In the genomic region with DNA sequence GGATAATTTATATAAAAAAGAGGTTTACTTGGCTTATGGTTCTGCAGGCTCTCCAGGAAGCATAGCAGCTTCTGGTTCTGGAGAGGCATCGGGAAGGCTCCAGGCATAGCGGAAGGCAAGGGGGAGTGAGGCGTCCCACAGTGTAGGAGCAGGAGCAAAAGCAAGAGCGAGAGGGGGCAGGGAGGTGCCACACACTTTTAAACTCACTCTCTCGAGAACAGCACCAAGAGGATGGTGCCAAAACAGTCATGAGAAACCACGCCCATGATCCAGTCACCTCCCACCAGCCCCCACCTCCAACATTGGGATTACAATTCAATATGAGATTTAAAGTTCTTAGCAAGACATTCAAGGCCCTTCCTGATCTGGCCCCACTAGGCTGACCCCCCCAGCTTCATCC, we compare ENCODE assay signal across 1 cellular context.
TF ChIP-seq lines count a peak whose summit lies in the region.

No MANE protein-coding gene starts in this region.

TF ChIP-seq in HCT116, 20 proteins besides CTCF, POLR2A, EP300 and RAD21:
- TF ChIP-seq YY1 (IDR thresholded peaks at IDR 0.05; ENCODE audit: extremely low read depth, insufficient replicate concordance, low read depth, low read length), result no peak
- TF ChIP-seq EZH2phosphoT487 (IDR thresholded peaks at IDR 0.05; ENCODE audit: borderline replicate concordance), result no peak
- TF ChIP-seq CEBPB (IDR thresholded peaks at IDR 0.05; ENCODE audit: low read depth), result no peak
- no peak for TF ChIP-seq ZFX (IDR thresholded peaks at IDR 0.05)
- no peak for TF ChIP-seq REST (IDR thresholded peaks at IDR 0.05; ENCODE audit: low read depth)
- TF ChIP-seq SRF (IDR thresholded peaks at IDR 0.05; ENCODE audit: low read depth), result no peak
- no peak for TF ChIP-seq ELF1 (IDR thresholded peaks at IDR 0.05; ENCODE audit: borderline replicate concordance, low read depth)
- no peak for TF ChIP-seq FOSL1 (IDR thresholded peaks at IDR 0.05; ENCODE audit: low read depth)
- no peak for TF ChIP-seq ZNF274 (IDR thresholded peaks at IDR 0.05; ENCODE audit: low read depth, low read length)
- TF ChIP-seq EGR1 (IDR thresholded peaks at IDR 0.05; ENCODE audit: low read depth), result no peak
- TF ChIP-seq CBX3 (IDR thresholded peaks at IDR 0.05; ENCODE audit: low read depth), result no peak
- TF ChIP-seq JUND (IDR thresholded peaks at IDR 0.05), result no peak
- no peak for TF ChIP-seq SP1 (IDR thresholded peaks at IDR 0.05; ENCODE audit: low read depth)
- no peak for TF ChIP-seq ATF3 (IDR thresholded peaks at IDR 0.05)
- TF ChIP-seq EZH2 (IDR thresholded peaks at IDR 0.05), result no peak
- no peak for TF ChIP-seq SIN3A (IDR thresholded peaks at IDR 0.05; ENCODE audit: low read depth)
- no peak for TF ChIP-seq MAX (IDR thresholded peaks at IDR 0.05)
- no peak for TF ChIP-seq TCF7L2 (IDR thresholded peaks at IDR 0.05; ENCODE audit: borderline replicate concordance, extremely low read depth, insufficient read depth, insufficient read length)
- no peak for TF ChIP-seq POLR2AphosphoS5 (IDR thresholded peaks at IDR 0.05; ENCODE audit: low read depth, low read length)
